ENCODE assay signal across 10 cellular contexts in the genomic region with DNA sequence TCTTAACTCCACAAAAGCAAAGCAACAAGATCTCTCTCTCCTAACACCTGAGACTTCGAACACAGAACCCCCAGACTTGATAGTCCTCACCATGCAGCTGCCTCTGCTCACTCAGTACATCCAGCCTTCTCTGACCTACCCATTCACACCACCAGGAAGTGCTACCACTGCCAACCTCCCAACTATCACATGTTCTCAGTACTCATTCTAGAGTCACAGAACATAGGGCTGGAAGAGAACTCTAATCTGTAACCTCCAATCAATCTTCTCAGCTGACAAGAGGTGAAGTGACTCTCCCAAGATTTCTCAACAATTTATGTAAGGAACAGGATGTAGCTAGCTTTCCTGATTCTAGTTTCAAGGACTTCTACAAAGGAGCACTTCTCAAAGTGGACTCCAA. TPM values are rescaled to one million over a fixed set of nuclear protein-coding genes. Genes with fewer than 3 reads are reported as not detected.
A peak's percentile ranks its signal among the peaks of the same experiment; 100 is the strongest.
DNase-seq lines count a peak whose midpoint lies in the region; ATAC-seq, FAIRE-seq and TF ChIP-seq lines count a peak whose summit lies in the region.
"Had no signal": no experiment of that assay in that cellular context is flagged by ENCODE, and none has a peak within 500 bp of the region (broad histone marks: within the 10 kb centered on the region; RNA-seq: fewer than 3 reads in every experiment).

No MANE protein-coding gene starts in this region.

- TF ChIP-seq CTCF in DND-41 (IDR thresholded peaks at IDR 0.05; ENCODE audit: borderline replicate concordance, extremely low read depth, low read length, poor library complexity, severe bottlenecking) (no peak), MM.1S (IDR thresholded peaks at IDR 0.05; ENCODE audit: low read length) (no peak), brain (conservative IDR thresholded peaks at IDR 0.05) (no peak), lower leg skin (IDR thresholded peaks at IDR 0.05) (no peak), D721Med (IDR thresholded peaks at IDR 0.05; ENCODE audit: insufficient read depth, missing control alignments) (no peak)

- H3K36me3 Mint-ChIP-seq in brain = peaks cover 53% of the 10 kb centered on the region

- H3K9me3 ChIP-seq in DND-41 (ENCODE audit: insufficient read depth, low read length, severe bottlenecking) (peaks cover 18% of the 10 kb centered on the region), MM.1S (replicated peaks; ENCODE audit: insufficient read depth, low read length) (no peaks in the 10 kb centered on the region)

- H3K9ac ChIP-seq in DND-41 (ENCODE audit: low read depth, low read length) (no peak overlapping the region), MM.1S (ENCODE audit: low read length) (no peak overlapping the region)

- peaks cover 12% of the 10 kb centered on the region for H3K27me3 Mint-ChIP-seq in brain

- H3K27ac ChIP-seq in DND-41 (ENCODE audit: low read length) = no peak overlapping the region
- no peak overlapping the region for H3K27ac ChIP-seq in MM.1S (ENCODE audit: low read length)
- H3K27ac ChIP-seq: uterus had no signal

- no peaks in the 10 kb centered on the region for H3K27me3 ChIP-seq in DND-41 (ENCODE audit: insufficient read depth, low read length, poor library complexity)
- no peaks in the 10 kb centered on the region for H3K27me3 ChIP-seq in MM.1S (replicated peaks; ENCODE audit: insufficient read depth, low read length)
- H3K27me3 ChIP-seq: uterus had no signal

- H3F3A ChIP-seq in MM.1S (ENCODE audit: insufficient read depth, low read length) = 0 out of 2 replicates have a peak, but pooled peaks cover 5% of the 10 kb centered on the region

- FAIRE-seq in D721Med (lab: Jason Lieb, UNC) = no peak

- H4K20me1 ChIP-seq in DND-41 (ENCODE audit: insufficient read depth, low read length) (no peaks in the 10 kb centered on the region), MM.1S (ENCODE audit: insufficient read depth, low read length) (peaks cover 5% of the 10 kb centered on the region; the same call in 1 of the 2 replicates)

- peaks cover 0 to 21% (median 16%) of the 10 kb centered on the region in 5 experiments for H3K9me3 Mint-ChIP-seq in brain

- peaks cover 63% of the 10 kb centered on the region for H3K79me2 ChIP-seq in DND-41 (ENCODE audit: insufficient read depth, low read length)
- H3K79me2 ChIP-seq in MM.1S (ENCODE audit: low read length) = peaks cover 86% of the 10 kb centered on the region

- WGBS in lower leg skin, 2 donors = 88 to 96% methylated on average over 1 of the region's 1 CpG

- H3K4me2 ChIP-seq in DND-41 (ENCODE audit: insufficient read depth, low read length) (peak overlapping the region; percentile 20; the same call in 1 of the 2 replicates), MM.1S (ENCODE audit: low read depth, low read length) (no peak overlapping the region)

- intact Hi-C loops in lower leg skin (cut with DNase I; ENCODE audit: low total_unique reads) = no loop called here

- no peak overlapping the region for H3K4me3 ChIP-seq in DND-41 (ENCODE audit: low read depth in 1 of 2, low read length in 2 of 2)
- H3K4me3 ChIP-seq in MM.1S (ENCODE audit: low read length) = no peak overlapping the region
- no peak overlapping the region for H3K4me3 ChIP-seq in lower leg skin (ENCODE audit: low read depth, poor library complexity, severe bottlenecking)
- H3K4me3 ChIP-seq: uterus had no signal

- peak overlapping the region in 3 of 5 experiments; percentile 8 to 80 (median 28) for H3K27ac Mint-ChIP-seq in brain

- H3K4me1 Mint-ChIP-seq in brain = peaks cover 62% of the 10 kb centered on the region

- DNase-seq in DND-41 (no peak), MM.1S (peak; percentile 27), lung microvascular endothelial cell (ENCODE audit: low read depth in 2 of 2) (peak; percentile 55 to 71), lower leg skin (ENCODE audit: low spot score in 2 of 2) (no peak), D721Med (ENCODE audit: insufficient read length, low spot score) (no peak), GDM1 (lab: John Stamatoyannopoulos, UW) (no peak)
- DNase-seq: uterus had no signal

- H3K9me2 ChIP-seq in MM.1S (replicated peaks; ENCODE audit: insufficient read depth, low read length) = no peaks in the 10 kb centered on the region

- H3K36me3 ChIP-seq in DND-41 (ENCODE audit: insufficient read depth, low read length) (peaks cover 44% of the 10 kb centered on the region), MM.1S (replicated peaks; ENCODE audit: insufficient read depth, low read length) (peaks cover 18% of the 10 kb centered on the region)
- H3K36me3 ChIP-seq: uterus had no signal

- peak overlapping the region in 4 of 5 experiments; percentile 36 to 51 (median 48) for H3K4me3 Mint-ChIP-seq in brain

- H2AFZ ChIP-seq in DND-41 (ENCODE audit: low read depth, low read length) (no peak overlapping the region), MM.1S (ENCODE audit: low read length) (no peak overlapping the region)

- no peak for ATAC-seq in DND-41 (ENCODE audit: insufficient read depth, low read depth)
- ATAC-seq in GM21360 (IDR thresholded peaks at IDR 0.05; ENCODE audit: unreplicated experiment) = no peak
- ATAC-seq: activated CD4-positive, CD25-positive, alpha-beta regulatory T cell treated with anti-CD3 and anti-CD28 coated beads, Interleukin-2, amount 50 U/mL, for 24 hours had no signal

- TF ChIP-seq POLR2A in lower leg skin (IDR thresholded peaks at IDR 0.05) = no peak

- peaks cover 27% of the 10 kb centered on the region for H3K4me1 ChIP-seq in DND-41 (ENCODE audit: insufficient read depth, low read length)
- peaks cover 15% of the 10 kb centered on the region for H3K4me1 ChIP-seq in MM.1S (ENCODE audit: low read length)

RNA-seq across cellular contexts. Expression of a gene that starts 3.8 kb away (rescaled TPM):
- polyA plus RNA-seq in brain (ENCODE audit: insufficient read depth, low read depth, low replicate concordance) = 191 TPM
- total RNA-seq in lung microvascular endothelial cell (44.5 and 55.6 TPM in 2 replicates), lower leg skin (10 to 100 TPM; 53.3 to 87.9 (median 73.2) TPM)

RNA-seq across cellular contexts. Expression of a gene that starts 54.4 kb away (rescaled TPM):
- not detected for polyA plus RNA-seq in brain (ENCODE audit: insufficient read depth, low read depth, low replicate concordance)
- total RNA-seq in lung microvascular endothelial cell (not detected in 2 replicates), lower leg skin (under 1 TPM in 3 of 4 donors, not detected in 1; 0.08 to 0.13 (median 0.10) TPM)

Comparison
In these comparisons a context has a peak if more than half of its experiments do, and no peak if none do; other contexts are left out.
1. DNase-seq: peak in MM.1S (single experiment) and lung microvascular endothelial cell (2 of 2); none in DND-41 (single experiment), lower leg skin (0 of 2), D721Med (single experiment) and GDM1 (single experiment).